In genomic region chr11:69153661-69154060, GRCh38 we compare ENCODE assay signal across 22 cellular contexts. TPM values are rescaled to one million over a fixed set of nuclear protein-coding genes. Genes with fewer than 3 reads are reported as not detected.
DNase-seq lines count a peak whose midpoint lies in the region; ATAC-seq, FAIRE-seq and TF ChIP-seq lines count a peak whose summit lies in the region.
"Had no signal": no experiment of that assay in that cellular context is flagged by ENCODE, and none has a peak within 500 bp of the region (broad histone marks: within the 10 kb centered on the region; RNA-seq: fewer than 3 reads in every experiment).

No MANE protein-coding gene starts in this region.

- no peak overlapping the region for H3K4me3 ChIP-seq in epithelial cell of esophagus (ENCODE audit: low read length)
- H3K4me3 ChIP-seq: mucosa of descending colon, right lobe of liver, thyroid gland had no signal

- ATAC-seq in HG03095 (IDR thresholded peaks at IDR 0.05; ENCODE audit: unreplicated experiment), result no peak
- ATAC-seq: activated T-cell treated with anti-CD3 and anti-CD28 coated beads, Interleukin-2, amount 50 U/mL, for 4 hours; CD8-positive, alpha-beta T cell; effector memory CD8-positive, alpha-beta T cell; left ventricle myocardium superior; mucosa of descending colon; right lobe of liver had no signal

- TF ChIP-seq CTCF in epithelial cell of esophagus (IDR thresholded peaks at IDR 0.05; ENCODE audit: insufficient read depth, low read depth, low read length, missing control alignments), result no peak

- peak; percentile 33 for DNase-seq in ELF-1 (ENCODE audit: low read depth, low spot score)
- DNase-seq in NCI-H524 treated with DMSO at 0.1 percent for 48 hours (lab: John Stamatoyannopoulos, UW), result peak; percentile 34
- DNase-seq in epithelial cell of esophagus (ENCODE audit: low read depth), result peak; percentile 24
- peak; percentile 34 for DNase-seq in retina
- DNase-seq in frontal cortex (ENCODE audit: low spot score in 2 of 2), result no peak
- DNase-seq in inferior parietal cortex (ENCODE audit: extremely low spot score), result no peak
- DNase-seq: activated CD4-positive, CD25-positive, alpha-beta regulatory T cell treated with anti-CD3 and anti-CD28 coated beads, Interleukin-2, amount 50 U/mL, for 72 hours; activated naive CD4-positive, alpha-beta T cell treated with anti-CD3 and anti-CD28 coated beads, Interleukin-2, amount 10 ng/mL, durations not matched to agents 7 days and 5 days; activated T-cell treated with anti-CD3 and anti-CD28 coated beads, Interleukin-2, amount 50 U/mL, for 4 hours; CD8-positive, alpha-beta T cell; DMS79; effector memory CD8-positive, alpha-beta T cell; H9; Kasumi-1; left ventricle myocardium superior; mucosa of descending colon; NCI-H1930; NCI-H446; right lobe of liver; thyroid gland had no signal

- no peak for FAIRE-seq in frontal cortex (lab: Jason Lieb, UNC)

RNA-seq across cellular contexts. Expression of gene SMIM38, which starts 2.1 kb away (rescaled TPM):
- total RNA-seq in frontal cortex, result 0.41 TPM
- total RNA-seq: CD8-positive, alpha-beta T cell; HT-29; left ventricle myocardium superior; right lobe of liver had no signal

Comparison
In these comparisons a context has a peak if more than half of its experiments do, and no peak if none do; other contexts are left out.
1. DNase-seq: peak in ELF-1 (single experiment), NCI-H524 treated with DMSO at 0.1 percent for 48 hours (single experiment), epithelial cell of esophagus (single experiment) and retina (single experiment); none in frontal cortex (0 of 2) and inferior parietal cortex (single experiment).